In genomic region chr16:1530883-1531637, GRCh38 we compare ENCODE assay signal across 12 cellular contexts. TPM values are rescaled to one million over a fixed set of nuclear protein-coding genes. Genes with fewer than 3 reads are reported as not detected.
DNase-seq lines count a peak whose midpoint lies in the region; ATAC-seq and TF ChIP-seq lines count a peak whose summit lies in the region.
"Had no signal": no experiment of that assay in that cellular context is flagged by ENCODE, and none has a peak within 500 bp of the region (broad histone marks: within the 10 kb centered on the region; RNA-seq: fewer than 3 reads in every experiment).

No MANE protein-coding gene starts in this region.

- no peaks in the 10 kb centered on the region for H3K9me3 Mint-ChIP-seq in chondrocyte (ENCODE audit: low read depth)

- intact Hi-C loops in right cardiac atrium (cut with DNase I) = no loop called here

- peak overlapping the region; percentile 98 for H3K27ac ChIP-seq in right cardiac atrium (ENCODE audit: low read length)
- H3K27ac ChIP-seq in rectal smooth muscle tissue (ENCODE audit: low read depth, low read length) = peak overlapping the region; percentile 95
- H3K27ac ChIP-seq: SJSA1 had no signal

- H3K9me3 ChIP-seq in BE2C = no peaks in the 10 kb centered on the region
- no peaks in the 10 kb centered on the region for H3K9me3 ChIP-seq in right cardiac atrium (ENCODE audit: control insufficient read depth, low read length)
- H3K9me3 ChIP-seq: SJSA1 had no signal

- no peak overlapping the region for H3K9ac ChIP-seq in rectal smooth muscle tissue (ENCODE audit: low read length)

- peak; percentile 35 to 39 for ATAC-seq in right cardiac atrium
- ATAC-seq in HG02981 (IDR thresholded peaks at IDR 0.05; ENCODE audit: unreplicated experiment) = no peak
- ATAC-seq: HCT116 had no signal

- no peaks in the 10 kb centered on the region for H3K27me3 Mint-ChIP-seq in chondrocyte (ENCODE audit: low read depth)

- H3K36me3 ChIP-seq in BE2C (no peaks in the 10 kb centered on the region), rectal smooth muscle tissue (ENCODE audit: control insufficient read depth, insufficient read depth, low read length) (no peaks in the 10 kb centered on the region)
- H3K36me3 ChIP-seq: SJSA1 had no signal

- DNase-seq in BE2C (peak; percentile 85), chondrocyte (ENCODE audit: low spot score) (no peak), right cardiac atrium (peak; percentile 74 to 92 (median 90)), occipital lobe (lab: John Stamatoyannopoulos, UW) (no peak)
- DNase-seq in activated T-cell treated with anti-CD3 and anti-CD28 coated beads, Interleukin-2, amount 50 U/mL, for 1 hour = no peak
- DNase-seq in activated effector memory CD4-positive, alpha-beta T cell treated with Interleukin-2 at 50 U/mL for 16 hours = no peak
- DNase-seq: activated CD4-positive, alpha-beta T cell treated with anti-CD3 and anti-CD28 coated beads, Interleukin-2, amount 50 U/mL, for 1 hour; NCI-H2081 treated with DMSO at 0.1 percent for 48 hours had no signal

- peak overlapping the region; percentile 51 for H3K27ac Mint-ChIP-seq in chondrocyte (ENCODE audit: unreplicated experiment)

- TF ChIP-seq CTCF in BE2C (IDR thresholded peaks at IDR 0.05; ENCODE audit: low read depth, low read length) (no peak; the same call in 1 of the 2 replicates), chondrocyte (IDR thresholded peaks at IDR 0.05) (peak; percentile 27)

- H3K4me1 ChIP-seq in BE2C = peaks cover 32% of the 10 kb centered on the region
- peaks cover 8% of the 10 kb centered on the region for H3K4me1 ChIP-seq in right cardiac atrium (ENCODE audit: control insufficient read depth, insufficient read depth, low read length)
- peaks cover 31% of the 10 kb centered on the region for H3K4me1 ChIP-seq in rectal smooth muscle tissue (ENCODE audit: control insufficient read depth, insufficient read depth, low read length)

- H3K4me3 ChIP-seq in BE2C (ENCODE audit: low read depth, low read length) (peak overlapping the region; percentile 8; the same call in 1 of the 2 replicates), right cardiac atrium (ENCODE audit: low read length) (no peak overlapping the region), rectal smooth muscle tissue (ENCODE audit: low read length) (peak overlapping the region; percentile 29)
- H3K4me3 ChIP-seq: SJSA1 had no signal

- peaks cover 51% of the 10 kb centered on the region for H3K4me1 Mint-ChIP-seq in chondrocyte (ENCODE audit: low read depth)

- 42% methylated on average over 35 of the region's 35 CpGs for whole genome bisulfite sequencing in right cardiac atrium

- H3K27me3 ChIP-seq in BE2C = no peaks in the 10 kb centered on the region
- no peaks in the 10 kb centered on the region for H3K27me3 ChIP-seq in right cardiac atrium (ENCODE audit: control insufficient read depth, insufficient read depth)
- H3K27me3 ChIP-seq in rectal smooth muscle tissue (ENCODE audit: control insufficient read depth, insufficient read depth, low read length) = no peaks in the 10 kb centered on the region
- H3K27me3 ChIP-seq: SJSA1 had no signal

- H3K36me3 Mint-ChIP-seq in chondrocyte (ENCODE audit: low read depth) = no peaks in the 10 kb centered on the region

- H3K4me3 Mint-ChIP-seq in chondrocyte (ENCODE audit: unreplicated experiment) = no peak overlapping the region

RNA-seq across cellular contexts. Expression of gene TMEM204, which starts 2.4 kb away (rescaled TPM):
- polyA plus RNA-seq in BE2C (2012; ENCODE audit: insufficient read depth, insufficient read length, low read depth) = 21.0 TPM
- total RNA-seq in chondrocyte (2.9 to 9.7 TPM (median 8.4 TPM) in 3 replicates), right cardiac atrium (10 to 100 TPM; 19.0 to 22.1 (median 20.9) TPM), occipital lobe (2.5 TPM)
- polyA plus RNA-seq in right cardiac atrium = 32.2 TPM

RNA-seq across cellular contexts. Expression of gene TELO2, which starts 37.9 kb away (rescaled TPM):
- polyA plus RNA-seq in BE2C (2012; ENCODE audit: insufficient read depth, insufficient read length, low read depth) = 110 TPM
- 19.3 to 30.9 TPM (median 21.7 TPM) in 3 replicates for total RNA-seq in chondrocyte
- 10 to 100 TPM; 21.2 to 29.2 (median 23.2) TPM for total RNA-seq in right cardiac atrium
- polyA plus RNA-seq in right cardiac atrium = 24.6 TPM
- 11.7 TPM for total RNA-seq in occipital lobe

RNA-seq across cellular contexts. Expression of gene PTX4, which starts 42.3 kb away (rescaled TPM):
- not detected for polyA plus RNA-seq in BE2C (2012; ENCODE audit: insufficient read depth, insufficient read length, low read depth)
- total RNA-seq in chondrocyte (not detected in 3 replicates), right cardiac atrium (under 1 TPM in 2 of 4 donors, not detected in 2; 0.18 to 0.28 TPM), occipital lobe (not detected)
- polyA plus RNA-seq in right cardiac atrium = 0.09 TPM
- total RNA-seq: SJSA1 had no signal

RNA-seq across cellular contexts. Expression of gene CLCN7, which starts 56.2 kb away (rescaled TPM):
- 139 TPM for polyA plus RNA-seq in BE2C (2012; ENCODE audit: insufficient read depth, insufficient read length, low read depth)
- total RNA-seq in chondrocyte = 81.7 to 97.0 TPM (median 95.2 TPM) in 3 replicates
- 10 to 100 TPM; 32.9 to 54.8 (median 49.0) TPM for total RNA-seq in right cardiac atrium
- 35.7 TPM for polyA plus RNA-seq in right cardiac atrium
- total RNA-seq in occipital lobe = 29.2 TPM

Comparison
In these comparisons a context has a peak if more than half of its experiments do, and no peak if none do; other contexts are left out.
1. DNase-seq: peak in BE2C (single experiment) and right cardiac atrium (3 of 3); none in chondrocyte (single experiment), activated T-cell treated with anti-CD3 and anti-CD28 coated beads, Interleukin-2, amount 50 U/mL, for 1 hour (single experiment), occipital lobe (single experiment) and activated effector memory CD4-positive, alpha-beta T cell treated with Interleukin-2 at 50 U/mL for 16 hours (single experiment).